Comparison of ENCODE assay signal across 29 cellular contexts in the genomic region with DNA sequence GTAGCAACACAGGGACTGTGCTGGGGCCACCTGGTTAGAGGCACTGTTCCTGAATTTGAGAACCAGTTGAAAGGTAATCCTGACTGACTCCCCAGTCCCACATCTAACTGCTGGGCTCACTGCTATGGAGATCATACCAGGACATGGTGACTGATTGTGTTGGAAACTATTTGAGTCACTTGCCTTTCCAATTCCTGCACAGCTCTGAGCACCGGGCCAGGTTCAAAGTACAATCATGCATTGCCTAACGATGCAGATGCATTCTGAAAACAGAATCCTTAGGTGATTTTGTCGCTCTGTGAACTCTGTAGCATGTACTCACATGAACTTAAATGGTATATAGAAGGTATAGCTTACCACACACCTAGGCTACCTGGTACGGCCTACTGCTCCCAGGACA.
"Had no signal": no experiment of that assay in that cellular context is flagged by ENCODE, and none has a peak within 500 bp of the region (broad histone marks: within the 10 kb centered on the region; RNA-seq: fewer than 3 reads in every experiment).

No MANE protein-coding gene starts in this region.

- H3K4me1 Mint-ChIP-seq: activated CD4-positive, alpha-beta T cell treated with anti-CD3 and anti-CD28 coated beads, Interleukin-2, amount 10 ng/mL, durations not matched to agents 24 days and 14 days had no signal

- H3K4me3 Mint-ChIP-seq: activated CD4-positive, alpha-beta T cell treated with anti-CD3 and anti-CD28 coated beads, Interleukin-2, amount 10 ng/mL, durations not matched to agents 24 days and 14 days; activated CD8-positive, alpha-beta T cell treated with anti-CD3 and anti-CD28 coated beads for 36 hours; activated naive CD4-positive, alpha-beta T cell treated with anti-CD3 and anti-CD28 coated beads for 36 hours; brain; T-helper 1 cell treated with Interleukin-12 subunit alpha and Interleukin-12 subunit beta and Interleukin-4 antibody, amounts not matched to agents 30 μg/mL and 1 μg/mL, for 36 hours; T-helper 2 cell treated with Interferon-gamma antibody and Interleukin-4, amounts not matched to agents 5 μg/mL and 100 μg/mL, for 36 hours had no signal

- H3K27me3 ChIP-seq: adrenal gland had no signal

- H3K9me3 Mint-ChIP-seq: activated CD4-positive, alpha-beta T cell treated with anti-CD3 and anti-CD28 coated beads, Interleukin-2, amount 10 ng/mL, durations not matched to agents 24 days and 14 days; activated CD8-positive, alpha-beta T cell treated with anti-CD3 and anti-CD28 coated beads for 36 hours; activated naive CD4-positive, alpha-beta T cell treated with anti-CD3 and anti-CD28 coated beads for 36 hours; activated naive CD4-positive, alpha-beta T cell treated with anti-CD3 and anti-CD28 coated beads, Interleukin-2, amount 50 U/mL, for 72 hours; activated T-helper 2 cell treated with anti-CD3 and anti-CD28 coated beads, Interferon-gamma antibody, Interleukin-2, Interleukin-4, amounts not matched to agents 10 μg/mL and 5 μg/mL and 100 μg/mL, durations not matched to agents 14 hours and 24 hours and 36 hours; T-helper 1 cell treated with Interleukin-12 subunit alpha and Interleukin-12 subunit beta and Interleukin-4 antibody, amounts not matched to agents 30 μg/mL and 1 μg/mL, for 36 hours; T-helper 2 cell treated with Interferon-gamma antibody and Interleukin-4, amounts not matched to agents 5 μg/mL and 100 μg/mL, for 36 hours had no signal

- H3K27ac Mint-ChIP-seq: activated CD4-positive, alpha-beta T cell treated with anti-CD3 and anti-CD28 coated beads, Interleukin-2, amount 10 ng/mL, durations not matched to agents 24 days and 14 days; activated CD8-positive, alpha-beta T cell treated with anti-CD3 and anti-CD28 coated beads for 36 hours; activated naive CD4-positive, alpha-beta T cell treated with anti-CD3 and anti-CD28 coated beads for 36 hours; activated naive CD4-positive, alpha-beta T cell treated with anti-CD3 and anti-CD28 coated beads, Interleukin-2, amount 50 U/mL, for 72 hours; activated T-helper 2 cell treated with anti-CD3 and anti-CD28 coated beads, Interferon-gamma antibody, Interleukin-2, Interleukin-4, amounts not matched to agents 10 μg/mL and 5 μg/mL and 100 μg/mL, durations not matched to agents 14 hours and 24 hours and 36 hours; brain; T-helper 1 cell treated with Interleukin-12 subunit alpha and Interleukin-12 subunit beta and Interleukin-4 antibody, amounts not matched to agents 30 μg/mL and 1 μg/mL, for 36 hours; T-helper 2 cell treated with Interferon-gamma antibody and Interleukin-4, amounts not matched to agents 5 μg/mL and 100 μg/mL, for 36 hours had no signal

- H3K36me3 ChIP-seq: adrenal gland, SJCRH30 had no signal

- FAIRE-seq: bronchial epithelial cell, TTC549 had no signal

- H3K27me3 Mint-ChIP-seq: activated CD4-positive, alpha-beta T cell treated with anti-CD3 and anti-CD28 coated beads, Interleukin-2, amount 10 ng/mL, durations not matched to agents 24 days and 14 days; activated CD8-positive, alpha-beta T cell treated with anti-CD3 and anti-CD28 coated beads for 36 hours had no signal

- H3K36me3 Mint-ChIP-seq: activated naive CD4-positive, alpha-beta T cell treated with anti-CD3 and anti-CD28 coated beads, Interleukin-2, amount 50 U/mL, for 72 hours; brain had no signal

- ATAC-seq: activated CD8-positive, alpha-beta T cell treated with anti-CD3 and anti-CD28 coated beads for 36 hours; activated naive CD4-positive, alpha-beta T cell treated with anti-CD3 and anti-CD28 coated beads, Interleukin-2, amount 50 U/mL, for 72 hours; Panc1 had no signal

- H3K4me3 ChIP-seq: adrenal gland, SJCRH30, SK-N-MC had no signal

- H3K27ac ChIP-seq: adrenal gland, SJCRH30, SK-N-MC had no signal

- DNase-seq: activated CD4-positive, alpha-beta T cell treated with anti-CD3 and anti-CD28 coated beads, Interleukin-2, amount 10 ng/mL, durations not matched to agents 24 days and 14 days; activated CD4-positive, alpha-beta T cell treated with anti-CD3 and anti-CD28 coated beads, Interleukin-2, amount 50 U/mL, for 4 hours; activated CD8-positive, alpha-beta T cell treated with anti-CD3 and anti-CD28 coated beads for 36 hours; activated gamma-delta T cell treated with Interleukin-2 at 50 U/mL for 16 hours; activated naive CD4-positive, alpha-beta T cell treated with anti-CD3 and anti-CD28 coated beads for 36 hours; activated T-cell treated with anti-CD3 and anti-CD28 coated beads, Interleukin-2, amount 50 U/mL, for 1 hour; adrenal gland; central memory CD4-positive, alpha-beta T cell; Kasumi-1; KG1; MM.1S; MV-4-11; NCI-H1092; NCI-H1436 treated with DMSO at 0.1 percent for 48 hours; NCI-H1694 treated with DMSO at 0.1 percent for 48 hours; NCI-H2029; NCI-H345; NCI-H524 treated with DMSO at 0.1 percent for 48 hours; SHP77; SJCRH30 had no signal

- H3K9me3 ChIP-seq: adrenal gland, SJCRH30 had no signal

- H3K4me1 ChIP-seq: adrenal gland had no signal
